ENCODE assay signal across 13 cellular contexts in the genomic region with DNA sequence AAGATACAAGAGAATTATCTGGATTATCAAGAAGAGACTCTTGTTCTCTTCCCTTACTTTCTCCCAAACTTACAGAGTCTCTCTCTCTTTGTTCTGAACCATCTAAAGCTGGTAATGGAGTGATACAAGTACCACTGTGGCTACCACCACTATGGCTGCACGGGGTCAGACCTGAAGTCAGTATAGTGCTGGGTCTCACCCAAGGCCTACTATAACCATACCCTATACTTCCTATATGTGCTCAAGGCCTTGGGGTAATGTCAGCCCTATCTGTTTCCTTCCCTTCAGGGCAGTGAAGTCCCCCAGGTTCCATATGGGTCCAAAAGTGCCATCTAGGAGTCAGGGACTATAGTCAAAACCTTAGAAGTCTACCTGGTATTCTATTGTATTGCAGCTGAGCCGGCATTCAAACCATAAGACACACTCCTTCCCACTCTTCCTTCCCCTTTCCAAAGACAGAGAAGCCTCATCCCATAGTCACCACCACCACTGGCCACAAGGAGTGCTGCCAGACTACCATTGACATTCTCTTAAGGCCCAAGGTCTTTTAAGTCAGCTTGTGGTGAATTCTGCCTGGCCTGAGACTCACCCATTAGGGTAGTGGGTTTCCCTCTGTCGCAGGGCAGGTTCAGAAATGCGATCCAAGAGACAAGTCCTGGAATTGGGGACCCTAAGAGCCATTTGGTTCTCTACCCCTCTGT.
DNase-seq lines count a peak whose midpoint lies in the region; ATAC-seq and TF ChIP-seq lines count a peak whose summit lies in the region.
"Had no signal": no experiment of that assay in that cellular context is flagged by ENCODE, and none has a peak within 500 bp of the region (broad histone marks: within the 10 kb centered on the region; RNA-seq: fewer than 3 reads in every experiment).

No MANE protein-coding gene starts in this region.

- no peaks in the 10 kb centered on the region for H3K9me2 ChIP-seq in HCT116 (ENCODE audit: insufficient read depth)
- no peaks in the 10 kb centered on the region for H3K9me2 ChIP-seq in PC-3 (replicated peaks; ENCODE audit: low read length)

- H3K9ac ChIP-seq in HCT116 (ENCODE audit: low read length) (no peak overlapping the region), PC-3 (ENCODE audit: low read length) (no peak overlapping the region), endodermal cell (ENCODE audit: extremely low read depth, low read length, poor library complexity, severe bottlenecking) (no peak overlapping the region), neural progenitor cell (no peak overlapping the region)

- H3K79me2 ChIP-seq in HCT116 (ENCODE audit: insufficient read depth, low read length), result no peaks in the 10 kb centered on the region
- H3K79me2 ChIP-seq in PC-3 (ENCODE audit: low read length), result no peaks in the 10 kb centered on the region
- H3K79me2 ChIP-seq in neural progenitor cell (ENCODE audit: low read depth), result no peaks in the 10 kb centered on the region

- peaks cover 22% of the 10 kb centered on the region for H3K9me3 Mint-ChIP-seq in endodermal cell
- H3K9me3 Mint-ChIP-seq in neural progenitor cell, result peaks cover 9% of the 10 kb centered on the region

- TF ChIP-seq CTCF in HCT116 (IDR thresholded peaks at IDR 0.05 in 2 of 3, conservative IDR thresholded peaks at IDR 0.05 in 1 of 3; ENCODE audit: borderline replicate concordance in 1 of 3, insufficient read depth in 1 of 3, low read depth in 2 of 3, low read length in 2 of 3), result peak in 1 of 3 experiments; percentile 14; a peak in 3 of 6 replicates
- peak; percentile 34; the same call in 1 of the 2 replicates for TF ChIP-seq CTCF in PC-3 (conservative IDR thresholded peaks at IDR 0.05; ENCODE audit: low read depth, low read length)
- peak; percentile 63 for TF ChIP-seq CTCF in endodermal cell (conservative IDR thresholded peaks at IDR 0.05)
- peak; percentile 12 for TF ChIP-seq CTCF in neural progenitor cell (IDR thresholded peaks at IDR 0.05)
- TF ChIP-seq CTCF in prostate gland (IDR thresholded peaks at IDR 0.05), result no peak

- H3K27ac ChIP-seq in HCT116 (ENCODE audit: low read depth, low read length) (no peak overlapping the region), PC-3 (ENCODE audit: low read length) (no peak overlapping the region), endodermal cell (ENCODE audit: low read depth, low read length) (no peak overlapping the region), neural progenitor cell (no peak overlapping the region), prostate gland (no peak overlapping the region)
- H3K27ac ChIP-seq: SJCRH30 had no signal

- no TSS peak for BruUV-seq in HCT116 (replicated peaks; lab: Mats Ljungman, UMichigan)
- no TSS peak for BruUV-seq in PC-3 (replicated peaks; lab: Mats Ljungman, UMichigan)

- H3K27ac Mint-ChIP-seq in endodermal cell (no peak overlapping the region), neural progenitor cell (no peak overlapping the region)

- no peaks in the 10 kb centered on the region for H3K27me3 ChIP-seq in HCT116 (ENCODE audit: insufficient read depth, low read length)
- H3K27me3 ChIP-seq in PC-3 (ENCODE audit: low read length), result no peaks in the 10 kb centered on the region
- H3K27me3 ChIP-seq in endodermal cell (ENCODE audit: control insufficient read depth, insufficient read depth, low read length, poor library complexity, severe bottlenecking), result no peaks in the 10 kb centered on the region
- no peaks in the 10 kb centered on the region for H3K27me3 ChIP-seq in neural progenitor cell
- H3K27me3 ChIP-seq in prostate gland (replicated peaks; ENCODE audit: insufficient read depth), result no peaks in the 10 kb centered on the region
- H3K27me3 ChIP-seq: SJCRH30 had no signal

- H2AFZ ChIP-seq in HCT116 (ENCODE audit: low read depth, low read length, poor library complexity, severe bottlenecking), result no peak overlapping the region
- H2AFZ ChIP-seq in PC-3 (ENCODE audit: low read length), result no peak overlapping the region
- no peak overlapping the region for H2AFZ ChIP-seq in neural progenitor cell (replicated peaks)

- H3K9me3 ChIP-seq in HCT116 (ENCODE audit: control insufficient read depth in 1 of 2, insufficient read depth in 1 of 2, low read depth in 1 of 2, low read length in 2 of 2) (peaks cover 0 to 4% of the 10 kb centered on the region in 2 experiments; a peak in 1 of 4 replicates), PC-3 (ENCODE audit: low read length) (no peaks in the 10 kb centered on the region), endodermal cell (ENCODE audit: control insufficient read depth, low read length) (peaks cover 22% of the 10 kb centered on the region), neural progenitor cell (ENCODE audit: low read depth) (no peaks in the 10 kb centered on the region), prostate gland (no peaks in the 10 kb centered on the region)
- H3K9me3 ChIP-seq: SJCRH30 had no signal

- ATAC-seq in HCT116, result peak; percentile 52; the same call in 1 of the 2 replicates
- ATAC-seq in PC-3, result no peak

- RAD21 ChIA-PET in HCT116 (lab: Charles Lee; ENCODE audit: low non-redundant PET in 1 of 2, low total read pairs in 2 of 2, uncharacterized antibody in 2 of 2, unreplicated experiment in 2 of 2), result no interaction called here

- TF ChIP-seq POLR2A in HCT116 (IDR thresholded peaks at IDR 0.05; ENCODE audit: borderline replicate concordance, extremely low read depth, insufficient read depth, insufficient read length) (no peak), prostate gland (IDR thresholded peaks at IDR 0.05) (no peak)

- H3K4me2 ChIP-seq in HCT116 (ENCODE audit: low read length) (no peak overlapping the region), PC-3 (ENCODE audit: low read length) (no peak overlapping the region), neural progenitor cell (no peak overlapping the region)

- no peaks in the 10 kb centered on the region for H4K20me1 ChIP-seq in HCT116 (ENCODE audit: insufficient read depth)
- no peaks in the 10 kb centered on the region for H4K20me1 ChIP-seq in PC-3 (ENCODE audit: low read length)
- H4K20me1 ChIP-seq in neural progenitor cell (ENCODE audit: low read depth), result no peaks in the 10 kb centered on the region

- TF ChIP-seq RAD21 in HCT116 (IDR thresholded peaks at IDR 0.05; ENCODE audit: low read depth), result no peak

- H3F3A ChIP-seq in PC-3 (ENCODE audit: low read length, unreplicated experiment), result no peaks in the 10 kb centered on the region
- no peaks in the 10 kb centered on the region for H3F3A ChIP-seq in neural progenitor cell (ENCODE audit: low read depth)

- no peak overlapping the region for H3K4me3 Mint-ChIP-seq in endodermal cell
- no peak overlapping the region for H3K4me3 Mint-ChIP-seq in neural progenitor cell

- H3K4me1 ChIP-seq in HCT116 (ENCODE audit: control insufficient read depth in 1 of 2, insufficient read depth in 2 of 2, low read length in 2 of 2) (no peaks in the 10 kb centered on the region), PC-3 (ENCODE audit: insufficient read depth, low read length) (no peaks in the 10 kb centered on the region), endodermal cell (ENCODE audit: control insufficient read depth, insufficient read depth, low read length) (no peaks in the 10 kb centered on the region), neural progenitor cell (no peaks in the 10 kb centered on the region), prostate gland (replicated peaks) (no peaks in the 10 kb centered on the region)
- H3K4me1 ChIP-seq: SJCRH30 had no signal

- 94 to 97% methylated on average over 3 to 4 of the region's 4 CpGs for WGBS in endodermal cell (ENCODE audit: insufficient coverage in 1 of 2, insufficient read length in 1 of 2), 2 experiments
- WGBS in prostate gland, result 92% methylated on average over 4 of the region's 4 CpGs

- H3K36me3 ChIP-seq in HCT116 (ENCODE audit: control insufficient read depth in 1 of 2, insufficient read depth in 2 of 2, low read length in 2 of 2), result no peaks in the 10 kb centered on the region
- H3K36me3 ChIP-seq in PC-3 (ENCODE audit: low read depth, low read length), result no peaks in the 10 kb centered on the region
- no peaks in the 10 kb centered on the region for H3K36me3 ChIP-seq in endodermal cell (ENCODE audit: control insufficient read depth, insufficient read depth, low read length)
- no peaks in the 10 kb centered on the region for H3K36me3 ChIP-seq in neural progenitor cell
- no peaks in the 10 kb centered on the region for H3K36me3 ChIP-seq in prostate gland
- H3K36me3 ChIP-seq: SJCRH30 had no signal

- intact Hi-C loops in HCT116 (cut with micrococcal nuclease) (no loop called here), PC-3 (cut with micrococcal nuclease) (no loop called here), prostate gland (cut with DNase I) (no loop called here)

- no peaks in the 10 kb centered on the region for H3K4me1 Mint-ChIP-seq in endodermal cell
- H3K4me1 Mint-ChIP-seq in neural progenitor cell, result no peaks in the 10 kb centered on the region

- POLR2A ChIA-PET in HCT116 (lab: Charles Lee) (no interaction called here), PC-3 (lab: Charles Lee; ENCODE audit: unreplicated experiment) (no interaction called here)

- DNase-seq in HCT116 (ENCODE audit: low read depth, low spot score), result no peak
- no peak for DNase-seq in PC-3
- DNase-seq in endodermal cell, result peak; percentile 67
- DNase-seq in neural progenitor cell (ENCODE audit: low spot score), result no peak
- no peak for DNase-seq in prostate gland (ENCODE audit: low spot score)
- no peak for DNase-seq in stimulated activated CD4-positive, alpha-beta T cell treated with anti-CD3 and anti-CD28 coated beads, Interleukin-12 subunit alpha, Interleukin-12 subunit beta, amount 100 ng/mL, for 4 hours
- DNase-seq in activated CD4-positive, alpha-beta T cell treated with anti-CD3 and anti-CD28 coated beads, Interleukin-2, amount 50 U/mL, for 1 hour, result no peak
- DNase-seq: COR-L47, KBM-7, NCI-H1436, NCI-H2029 treated with DMSO at 0.1 percent for 48 hours, NCI-H748 treated with DMSO at 0.1 percent for 48 hours had no signal

- H3K36me3 Mint-ChIP-seq in endodermal cell (ENCODE audit: low read depth) (no peaks in the 10 kb centered on the region), neural progenitor cell (peaks cover 1% of the 10 kb centered on the region)

- H3K27me3 Mint-ChIP-seq in endodermal cell (ENCODE audit: insufficient read depth), result no peaks in the 10 kb centered on the region
- H3K27me3 Mint-ChIP-seq in neural progenitor cell (ENCODE audit: insufficient read depth, low read depth), result no peaks in the 10 kb centered on the region

- CTCF ChIA-PET in HCT116 (lab: Charles Lee) (no interaction called here), PC-3 (lab: Charles Lee) (no interaction called here)

- H3K4me3 ChIP-seq in HCT116 (replicated peaks in 1 of 2; ENCODE audit: low read depth in 1 of 2, low read length in 2 of 2), result no peak overlapping the region
- H3K4me3 ChIP-seq in PC-3 (ENCODE audit: low read length), result no peak overlapping the region
- no peak overlapping the region for H3K4me3 ChIP-seq in endodermal cell (ENCODE audit: low read length)
- no peak overlapping the region for H3K4me3 ChIP-seq in neural progenitor cell
- H3K4me3 ChIP-seq in prostate gland, result no peak overlapping the region
- H3K4me3 ChIP-seq: SJCRH30 had no signal

TF ChIP-seq in HCT116, 20 proteins besides CTCF, POLR2A, EP300 and RAD21 (continues in another document):
- TF ChIP-seq, protein P1, sequence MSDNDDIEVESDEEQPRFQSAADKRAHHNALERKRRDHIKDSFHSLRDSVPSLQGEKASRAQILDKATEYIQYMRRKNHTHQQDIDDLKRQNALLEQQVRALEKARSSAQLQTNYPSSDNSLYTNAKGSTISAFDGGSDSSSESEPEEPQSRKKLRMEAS (IDR thresholded peaks at IDR 0.05), result no peak
- no peak for TF ChIP-seq SP1 (IDR thresholded peaks at IDR 0.05; ENCODE audit: low read depth)

Comparison
In these comparisons a context has a peak if more than half of its experiments do, and no peak if none do; other contexts are left out.
1. CTCF ChIP-seq: peak in PC-3 (single experiment), endodermal cell (single experiment) and neural progenitor cell (single experiment); none in prostate gland (0 of 4).